In genomic region chr3:52742418-52743041, GRCh38 we compare ENCODE assay signal across 1 cellular context.
A peak's percentile ranks its signal among the peaks of the same experiment; 100 is the strongest.
TF ChIP-seq lines count a peak whose summit lies in the region.

No MANE protein-coding gene starts in this region.

TF ChIP-seq in HepG2, 621 proteins besides CTCF, POLR2A, EP300 and RAD21:
- TF ChIP-seq ZNF777 (CRISPR knock-in tag; IDR thresholded peaks at IDR 0.05), result no peak
- peak; percentile 88 for TF ChIP-seq SMC3 (IDR thresholded peaks at IDR 0.05; ENCODE audit: low read length)
- TF ChIP-seq FOXO4 (CRISPR knock-in tag; conservative IDR thresholded peaks at IDR 0.05), result no peak
- no peak for TF ChIP-seq HOMEZ (CRISPR knock-in tag; IDR thresholded peaks at IDR 0.05; ENCODE audit: low read depth)
- no peak for TF ChIP-seq ZNF572 (CRISPR knock-in tag; IDR thresholded peaks at IDR 0.05)
- TF ChIP-seq MIXL1 (CRISPR knock-in tag; IDR thresholded peaks at IDR 0.05), result peak; percentile 65; the same call in 1 of the 2 replicates
- no peak for TF ChIP-seq FOXA1 (IDR thresholded peaks at IDR 0.05)
- TF ChIP-seq FOXA1 (CRISPR knock-in tag; IDR thresholded peaks at IDR 0.05), result peak; percentile 19; the same call in 1 of the 2 replicates
- no peak for TF ChIP-seq HNRNPK (IDR thresholded peaks at IDR 0.05; ENCODE audit: low read depth, low read length, poor library complexity, severe bottlenecking)
- no peak; the same call in 1 of the 2 replicates for TF ChIP-seq DRAP1 (CRISPR knock-in tag; IDR thresholded peaks at IDR 0.05)
- no peak for TF ChIP-seq BATF2 (CRISPR knock-in tag; IDR thresholded peaks at IDR 0.05)
- TF ChIP-seq FOXM1 (CRISPR knock-in tag; IDR thresholded peaks at IDR 0.05), result no peak
- no peak for TF ChIP-seq MAF1 (CRISPR knock-in tag; IDR thresholded peaks at IDR 0.05; ENCODE audit: borderline replicate concordance)
- no peak for TF ChIP-seq ZNF577 (CRISPR knock-in tag; IDR thresholded peaks at IDR 0.05; ENCODE audit: borderline replicate concordance, low read depth)
- TF ChIP-seq ZNF260 (CRISPR knock-in tag; IDR thresholded peaks at IDR 0.05; ENCODE audit: borderline replicate concordance, low read depth), result no peak
- TF ChIP-seq STAG1 (CRISPR knock-in tag; IDR thresholded peaks at IDR 0.05), result peak; percentile 95
